12 cellular contexts compared by ENCODE assay signal in genomic region chr2:173021939-173022371, GRCh38. TPM values are rescaled to one million over a fixed set of nuclear protein-coding genes. Genes with fewer than 3 reads are reported as not detected.
DNase-seq lines count a peak whose midpoint lies in the region; ATAC-seq and TF ChIP-seq lines count a peak whose summit lies in the region.
"Had no signal": no experiment of that assay in that cellular context is flagged by ENCODE, and none has a peak within 500 bp of the region (broad histone marks: within the 10 kb centered on the region; RNA-seq: fewer than 3 reads in every experiment).

No MANE protein-coding gene starts in this region.

- no peaks in the 10 kb centered on the region for H3K27me3 ChIP-seq in A673 (replicated peaks; ENCODE audit: insufficient read depth, low read depth, low read length, poor library complexity)

- ATAC-seq in WTC11 (peak; percentile 43; the same call in 1 of the 2 replicates), left ventricle myocardium superior (peak; percentile 92), HG03432 (IDR thresholded peaks at IDR 0.05; ENCODE audit: unreplicated experiment) (no peak), T-helper 17 cell (no peak), GM21619 (IDR thresholded peaks at IDR 0.05; ENCODE audit: unreplicated experiment) (no peak)

- H3K4me1 Mint-ChIP-seq in HFFc6 (ENCODE audit: low read depth) (peaks cover 15% of the 10 kb centered on the region), WTC11 (no peaks in the 10 kb centered on the region), CD14-positive monocyte (no peaks in the 10 kb centered on the region), T-helper 17 cell (no peaks in the 10 kb centered on the region)
- H3K4me1 Mint-ChIP-seq: activated CD4-positive, alpha-beta T cell treated with anti-CD3 and anti-CD28 coated beads, Interleukin-2, amount 10 ng/mL, durations not matched to agents 7 days and 5 days; naive B cell had no signal

- H3K9me3 Mint-ChIP-seq in HFFc6 (no peaks in the 10 kb centered on the region), WTC11 (no peaks in the 10 kb centered on the region), CD14-positive monocyte (peaks cover 0 to 6% (median 0%) of the 10 kb centered on the region in 7 donors)
- H3K9me3 Mint-ChIP-seq: activated CD4-positive, alpha-beta T cell treated with anti-CD3 and anti-CD28 coated beads, Interleukin-2, amount 10 ng/mL, durations not matched to agents 7 days and 5 days; dendritic cell treated with granulocyte-macrophage colony-stimulating factor and Interleukin-4, amounts not matched to agents 40 ng/mL and 50 ng/mL, for 4 days had no signal

- DNase-seq in A673 (ENCODE audit: low spot score) (peak; percentile 44), HFFc6 (peak; percentile 29), WTC11 (ENCODE audit: low spot score) (no peak), left ventricle myocardium superior (peak; percentile 73), CD14-positive monocyte (ENCODE audit: low spot score) (no peak), T-helper 17 cell (no peak)
- DNase-seq: activated CD4-positive, alpha-beta T cell treated with anti-CD3 and anti-CD28 coated beads, Interleukin-2, amount 10 ng/mL, durations not matched to agents 7 days and 5 days; naive B cell; NCI-H1105 had no signal

- H3K36me3 Mint-ChIP-seq in HFFc6 (ENCODE audit: low read depth), result no peaks in the 10 kb centered on the region
- no peaks in the 10 kb centered on the region for H3K36me3 Mint-ChIP-seq in WTC11
- H3K36me3 Mint-ChIP-seq in CD14-positive monocyte, result no peaks in the 10 kb centered on the region
- H3K36me3 Mint-ChIP-seq in T-helper 17 cell (ENCODE audit: low read depth), result no peaks in the 10 kb centered on the region
- H3K36me3 Mint-ChIP-seq: naive B cell had no signal

- no TSS peak for BruUV-seq in A673 (replicated peaks; lab: Mats Ljungman, UMichigan)

- H3K4me3 Mint-ChIP-seq in HFFc6, result no peak overlapping the region
- H3K4me3 Mint-ChIP-seq in WTC11, result no peak overlapping the region
- H3K4me3 Mint-ChIP-seq in CD14-positive monocyte, result no peak overlapping the region
- no peak overlapping the region for H3K4me3 Mint-ChIP-seq in T-helper 17 cell
- H3K4me3 Mint-ChIP-seq: activated CD4-positive, alpha-beta T cell treated with anti-CD3 and anti-CD28 coated beads, Interleukin-2, amount 10 ng/mL, durations not matched to agents 7 days and 5 days; dendritic cell treated with granulocyte-macrophage colony-stimulating factor and Interleukin-4, amounts not matched to agents 40 ng/mL and 50 ng/mL, for 4 days; naive B cell had no signal

- intact Hi-C loops in A673 (cut with micrococcal nuclease; ENCODE audit: unreplicated experiment), result loop anchor here (2.0 to 10.0 kb wide), 3 partner anchors 215 to 1323 kb away; partner anchors contain the start of gene CDCA7
- intact Hi-C loops in left ventricle myocardium superior (cut with micrococcal nuclease), result no loop called here
- intact Hi-C loops in CD14-positive monocyte (cut with micrococcal nuclease), result loop anchor here in 1 of 2 donors (10.0 kb wide), 1 partner anchor 53 kb away; the partner anchor contains the start of gene MAP3K20

- H3K9me3 ChIP-seq in A673 (ENCODE audit: low read depth, low read length, poor library complexity, severe bottlenecking) (no peaks in the 10 kb centered on the region), T-helper 17 cell (ENCODE audit: control insufficient read depth, low read length, poor library complexity, severe bottlenecking) (no peaks in the 10 kb centered on the region)

- H3K4me1 ChIP-seq in A673 (ENCODE audit: insufficient read depth, low read length, poor library complexity, severe bottlenecking), result no peaks in the 10 kb centered on the region

- H3K4me3 ChIP-seq in A673 (ENCODE audit: low read depth, low read length, poor library complexity, severe bottlenecking), result no peak overlapping the region

- no peak overlapping the region for H3K27ac ChIP-seq in A673 (ENCODE audit: low read depth, low read length, poor library complexity, severe bottlenecking)

- TF ChIP-seq CTCF in A673 (conservative IDR thresholded peaks at IDR 0.05; ENCODE audit: low read depth, low read length) (peak; percentile 55), HFFc6 (IDR thresholded peaks at IDR 0.05) (peak; percentile 76), WTC11 (IDR thresholded peaks at IDR 0.05) (no peak), CD14-positive monocyte (IDR thresholded peaks at IDR 0.05) (no peak)

- H3K36me3 ChIP-seq in A673 (ENCODE audit: insufficient read depth, low read length, poor library complexity, severe bottlenecking), result no peaks in the 10 kb centered on the region

- peaks cover 7% of the 10 kb centered on the region for H3K27me3 Mint-ChIP-seq in HFFc6 (ENCODE audit: insufficient read depth)
- H3K27me3 Mint-ChIP-seq in WTC11 (ENCODE audit: low read depth), result no peaks in the 10 kb centered on the region
- peaks cover 4 to 8% (median 6%) of the 10 kb centered on the region in 3 donors for H3K27me3 Mint-ChIP-seq in CD14-positive monocyte (ENCODE audit: low read depth in 3 of 3)
- H3K27me3 Mint-ChIP-seq in T-helper 17 cell, result peaks cover 36% of the 10 kb centered on the region
- H3K27me3 Mint-ChIP-seq: activated CD4-positive, alpha-beta T cell treated with anti-CD3 and anti-CD28 coated beads, Interleukin-2, amount 10 ng/mL, durations not matched to agents 7 days and 5 days had no signal

- POLR2A ChIA-PET in A673 (lab: Charles Lee; ENCODE audit: low non-redundant PET), result no interaction called here
- POLR2A ChIA-PET in WTC11 (lab: Charles Lee), result no interaction called here

- H3K27ac Mint-ChIP-seq in HFFc6 (no peak overlapping the region), WTC11 (no peak overlapping the region), CD14-positive monocyte (peak overlapping the region in 1 of 7 donors; percentile 55), T-helper 17 cell (no peak overlapping the region)
- H3K27ac Mint-ChIP-seq: activated CD4-positive, alpha-beta T cell treated with anti-CD3 and anti-CD28 coated beads, Interleukin-2, amount 10 ng/mL, durations not matched to agents 7 days and 5 days; dendritic cell treated with granulocyte-macrophage colony-stimulating factor and Interleukin-4, amounts not matched to agents 40 ng/mL and 50 ng/mL, for 4 days; naive B cell had no signal

- CTCF ChIA-PET in A673 (lab: Charles Lee), result no interaction called here
- CTCF ChIA-PET in WTC11 (lab: Charles Lee), result interaction anchor here (1.0 kb wide), 1 partner anchor 182 kb away, joined by 3 read pairs; no protein-coding TSS in a partner anchor

TF ChIP-seq in WTC11, 78 proteins besides CTCF, POLR2A, EP300 and RAD21:
- TF ChIP-seq GRHL2 (CRISPR knock-in tag; IDR thresholded peaks at IDR 0.05; ENCODE audit: insufficient replicate concordance, severe bottlenecking) (no peak), ERG (CRISPR knock-in tag; IDR thresholded peaks at IDR 0.05) (no peak), ZBTB43 (CRISPR knock-in tag; IDR thresholded peaks at IDR 0.05) (no peak)

RNA-seq across cellular contexts. Expression of gene MAP3K20, which starts 53.7 kb away (rescaled TPM):
- total RNA-seq in A673 (2021), result 40.0 and 43.7 TPM in 2 replicates
- total RNA-seq in HFFc6 (2021; fragmentation: NEBNext Ultra II Directional; extraction: Animal tissue kit (Norgen Biotek cat#: 25700)), result 100 to 1,000 TPM; 126 to 150 (median 134) TPM
- total RNA-seq in WTC11 (2021), result 14.2 to 15.2 TPM (median 14.5 TPM) in 3 replicates
- total RNA-seq in left ventricle myocardium superior, result 429 TPM
- 10 to 100 TPM; 21.6 to 30.7 TPM for polyA plus RNA-seq in CD14-positive monocyte
- total RNA-seq in T-helper 17 cell, result 1 to 10 TPM; 1.7 to 4.1 TPM

Comparison
In these comparisons a context has a peak if more than half of its experiments do, and no peak if none do; other contexts are left out.
1. DNase-seq: peak in A673 (single experiment), HFFc6 (single experiment) and left ventricle myocardium superior (single experiment); none in WTC11 (single experiment), CD14-positive monocyte (single experiment) and T-helper 17 cell (0 of 3).
2. CTCF ChIP-seq: peak in A673 (single experiment) and HFFc6 (single experiment); none in WTC11 (single experiment) and CD14-positive monocyte (single experiment).
3. ATAC-seq: peak in WTC11 (single experiment) and left ventricle myocardium superior (single experiment); none in HG03432 (single experiment), T-helper 17 cell (single experiment) and GM21619 (single experiment).